In the genomic region with DNA sequence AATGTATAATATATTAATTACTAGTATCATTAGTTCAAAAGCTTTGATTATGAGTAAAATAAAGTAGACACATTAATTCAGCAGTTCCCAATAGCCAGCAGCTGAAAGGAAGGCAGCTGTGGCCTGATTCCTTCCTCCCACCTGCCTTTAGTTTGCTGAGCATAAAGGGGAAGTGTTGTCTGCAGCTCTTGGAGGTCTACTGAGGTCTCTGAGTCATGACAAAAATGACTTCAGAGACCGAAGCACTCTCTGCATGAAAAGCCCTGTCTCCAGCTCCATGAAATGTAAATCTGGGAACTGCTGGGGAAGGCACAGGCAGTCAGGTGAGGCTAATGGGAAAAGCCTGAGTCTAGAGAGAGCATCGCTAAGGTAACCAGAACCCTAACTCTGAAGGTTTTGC, we compare ENCODE assay signal across 29 cellular contexts.
A peak's percentile ranks its signal among the peaks of the same experiment; 100 is the strongest.
DNase-seq lines count a peak whose midpoint lies in the region; ATAC-seq, FAIRE-seq and TF ChIP-seq lines count a peak whose summit lies in the region.
"Had no signal": no experiment of that assay in that cellular context is flagged by ENCODE, and none has a peak within 500 bp of the region (broad histone marks: within the 10 kb centered on the region; RNA-seq: fewer than 3 reads in every experiment).

No MANE protein-coding gene starts in this region.

- H3K9ac ChIP-seq in BLaER1 = no peak overlapping the region

- peaks cover 13% of the 10 kb centered on the region for H3K4me1 ChIP-seq in BLaER1
- H3K4me1 ChIP-seq in pancreas = no peaks in the 10 kb centered on the region
- H3K4me1 ChIP-seq: BE2C, gastrocnemius medialis, Peyer's patch, tibial nerve had no signal

- no peak for TF ChIP-seq CTCF in NB4 (IDR thresholded peaks at IDR 0.05; ENCODE audit: low read depth, low read length)
- TF ChIP-seq CTCF in pancreas (IDR thresholded peaks at IDR 0.05) = no peak

- DNase-seq in DMS53 (lab: John Stamatoyannopoulos, UW) (peak; percentile 58), NB4 (ENCODE audit: low read depth) (peak; percentile 69), SKM-1 (lab: John Stamatoyannopoulos, UW; ENCODE audit: unreplicated experiment) (peak; percentile 3), NCI-H2029 treated with DMSO at 0.1 percent for 48 hours (lab: John Stamatoyannopoulos, UW) (no peak), midbrain (lab: John Stamatoyannopoulos, UW) (no peak), pancreas (no peak)
- DNase-seq: activated CD4-positive, alpha-beta T cell treated with anti-CD3 and anti-CD28 coated beads for 48 hours; activated effector memory CD4-positive, alpha-beta T cell treated with Interleukin-2 at 50 U/mL for 16 hours; anterior cingulate cortex; BE2C; gastrocnemius medialis; mucosa of descending colon; NCI-H1105 treated with DMSO at 0.1 percent for 48 hours; NCI-H2081 treated with DMSO at 0.1 percent for 48 hours; NCI-H446 treated with DMSO at 0.1 percent for 48 hours; NK-92 treated with Interleukin-12 subunit alpha and Interleukin-12 subunit beta, amount 100 ng/mL, for 24 hours; Peyer's patch; SHP77 treated with DMSO at 0.1 percent for 48 hours; T-helper 9 cell had no signal

- WGBS in pancreas, 2 donors = 51 to 80% methylated on average over 2 of the region's 2 CpGs

- no peak for TF ChIP-seq POLR2A in NB4 (IDR thresholded peaks at IDR 0.05; ENCODE audit: extremely low read depth, insufficient read length)

- H3K9me3 ChIP-seq in BLaER1 = no peaks in the 10 kb centered on the region
- no peaks in the 10 kb centered on the region for H3K9me3 ChIP-seq in pancreas
- H3K9me3 ChIP-seq: BE2C, gastrocnemius medialis, mucosa of descending colon, Peyer's patch, tibial nerve had no signal

- peak overlapping the region; percentile 60 for H3K4me2 ChIP-seq in BLaER1
- H3K4me2 ChIP-seq: GM23338 had no signal

- H3K36me3 ChIP-seq in BLaER1 (no peaks in the 10 kb centered on the region), pancreas (no peaks in the 10 kb centered on the region)
- H3K36me3 ChIP-seq: BE2C, gastrocnemius medialis, Peyer's patch, tibial nerve had no signal

- intact Hi-C loops in pancreas (cut with DNase I) = no loop called here

- ATAC-seq in pancreas = no peak
- ATAC-seq: gastrocnemius medialis; GM23338; HepG2; mucosa of descending colon; natural killer cell treated with Interleukin-12 subunit alpha and Interleukin-12 subunit beta and Interleukin-15 and Interleukin-18, amount 100 ng/mL, for 72 hours; stimulated activated effector memory CD8-positive, alpha-beta T cell treated with anti-CD3 and anti-CD28 coated beads, Interleukin-12 subunit alpha, Interleukin-12 subunit beta, amount 100 ng/mL, for 72 hours had no signal

- FAIRE-seq in pancreas (lab: Jason Lieb, UNC) = no peak
- FAIRE-seq: bronchial epithelial cell, endothelial cell of umbilical vein, HepG2 had no signal

- H3K27me3 ChIP-seq in BLaER1 (no peaks in the 10 kb centered on the region), pancreas (no peaks in the 10 kb centered on the region)
- H3K27me3 ChIP-seq: BE2C, gastrocnemius medialis, Peyer's patch, tibial nerve had no signal

- H3K4me3 ChIP-seq in BLaER1 = no peak overlapping the region
- no peak overlapping the region for H3K4me3 ChIP-seq in NB4 (ENCODE audit: low read depth, low read length)
- H3K4me3 ChIP-seq in pancreas = no peak overlapping the region
- H3K4me3 ChIP-seq: gastrocnemius medialis, GM23338, lung, mucosa of descending colon, Peyer's patch, tibial nerve had no signal

- H4K20me1 ChIP-seq in BLaER1 = no peaks in the 10 kb centered on the region

- H3K27ac ChIP-seq in BLaER1 (no peak overlapping the region), pancreas (no peak overlapping the region)
- H3K27ac ChIP-seq: gastrocnemius medialis, Peyer's patch, tibial nerve, VCaP had no signal

Comparison
In these comparisons a context has a peak if more than half of its experiments do, and no peak if none do; other contexts are left out.
1. DNase-seq: peak in DMS53 (single experiment), NB4 (single experiment) and SKM-1 (single experiment); none in NCI-H2029 treated with DMSO at 0.1 percent for 48 hours (single experiment), midbrain (single experiment) and pancreas (0 of 6).